Comparison of ENCODE assay signal across 1 cellular context in genomic region chr14:22510527-22511110, GRCh38.
TF ChIP-seq lines count a peak whose summit lies in the region.

No MANE protein-coding gene starts in this region.

TF ChIP-seq in GM12878, 131 proteins besides CTCF, POLR2A, EP300 and RAD21 (continued from another document and continues in another):
- no peak for TF ChIP-seq NKRF (conservative IDR thresholded peaks at IDR 0.05)
- TF ChIP-seq ZNF217 (IDR thresholded peaks at IDR 0.05) = no peak
- no peak for TF ChIP-seq KLF5 (IDR thresholded peaks at IDR 0.05; ENCODE audit: partially characterized antibody)
- TF ChIP-seq MEF2A (IDR thresholded peaks at IDR 0.05; ENCODE audit: insufficient read depth, low read depth, low read length) = no peak
- TF ChIP-seq CREB1 (IDR thresholded peaks at IDR 0.05; ENCODE audit: low read depth) = no peak
- peak; percentile 44 for TF ChIP-seq POLR2AphosphoS5 (IDR thresholded peaks at IDR 0.05; ENCODE audit: low read length)
- no peak for TF ChIP-seq TBL1XR1 (IDR thresholded peaks at IDR 0.05; ENCODE audit: low read depth, low read length)
- peak; percentile 76; the same call in 1 of the 2 replicates for TF ChIP-seq ZNF592 (IDR thresholded peaks at IDR 0.05)
- no peak for TF ChIP-seq PAX5 (IDR thresholded peaks at IDR 0.05; ENCODE audit: borderline replicate concordance, low read depth, low read length)
- no peak for TF ChIP-seq SMC3 (IDR thresholded peaks at IDR 0.05; ENCODE audit: borderline replicate concordance, low read length)
- TF ChIP-seq MTA2 (IDR thresholded peaks at IDR 0.05; ENCODE audit: low read depth) = no peak
- no peak; the same call in 1 of the 2 replicates for TF ChIP-seq NFIC (IDR thresholded peaks at IDR 0.05; ENCODE audit: low read depth, low read length)
- no peak for TF ChIP-seq KDM1A (IDR thresholded peaks at IDR 0.05; ENCODE audit: borderline replicate concordance)
- no peak for TF ChIP-seq IRF4 (IDR thresholded peaks at IDR 0.05; ENCODE audit: low read depth, low read length)
- TF ChIP-seq MEF2B (IDR thresholded peaks at IDR 0.05; ENCODE audit: partially characterized antibody, poor library complexity, severe bottlenecking) = no peak
- TF ChIP-seq PRDM15 (CRISPR knock-in tag; IDR thresholded peaks at IDR 0.05) = peak; percentile 62; the same call in 1 of the 2 replicates
- TF ChIP-seq ATF7 (IDR thresholded peaks at IDR 0.05; ENCODE audit: low read depth) = no peak
- TF ChIP-seq RCOR1 (conservative IDR thresholded peaks at IDR 0.05; ENCODE audit: low read depth, low read length) = no peak
- no peak for TF ChIP-seq CHD4 (IDR thresholded peaks at IDR 0.05)
- TF ChIP-seq MLLT1 (IDR thresholded peaks at IDR 0.05) = peak; percentile 92
- TF ChIP-seq E2F4 (IDR thresholded peaks at IDR 0.05; ENCODE audit: low read depth, low read length) = no peak
- TF ChIP-seq CHD1 (IDR thresholded peaks at IDR 0.05; ENCODE audit: low read depth, low read length) = 0 out of 2 replicates have a peak, but pooled peaks have one; percentile 50
- TF ChIP-seq REST (IDR thresholded peaks at IDR 0.05; ENCODE audit: low read depth, low read length) = no peak
- TF ChIP-seq BMI1 (IDR thresholded peaks at IDR 0.05; ENCODE audit: borderline replicate concordance) = no peak
- TF ChIP-seq STAT1 (conservative IDR thresholded peaks at IDR 0.05) = no peak
- 0 out of 2 replicates have a peak, but pooled peaks have one; percentile 19 for TF ChIP-seq ZBTB11 (CRISPR knock-in tag; IDR thresholded peaks at IDR 0.05)
- TF ChIP-seq IRF3 (IDR thresholded peaks at IDR 0.05) = no peak
- TF ChIP-seq RBBP5 (conservative IDR thresholded peaks at IDR 0.05) = no peak
- TF ChIP-seq ATF3 (IDR thresholded peaks at IDR 0.05; ENCODE audit: borderline replicate concordance, extremely low read depth, low read depth, low read length) = no peak
- TF ChIP-seq SRF (IDR thresholded peaks at IDR 0.05; ENCODE audit: low read depth in 2 of 2, low read length in 2 of 2) = no peak
- TF ChIP-seq RB1 (IDR thresholded peaks at IDR 0.05; ENCODE audit: borderline replicate concordance) = peak; percentile 43; the same call in 1 of the 2 replicates
- TF ChIP-seq NR2C2 (IDR thresholded peaks at IDR 0.05; ENCODE audit: borderline replicate concordance, control insufficient read depth, insufficient read length, low read depth) = no peak
- no peak for TF ChIP-seq BCL11A (IDR thresholded peaks at IDR 0.05; ENCODE audit: low read depth, low read length)
- no peak for TF ChIP-seq SMARCA5 (IDR thresholded peaks at IDR 0.05)
- TF ChIP-seq YY1 (IDR thresholded peaks at IDR 0.05; ENCODE audit: low read depth, low read length) = peak; percentile 56; the same call in 1 of the 2 replicates
- no peak for TF ChIP-seq TCF7 (IDR thresholded peaks at IDR 0.05; ENCODE audit: borderline replicate concordance)
- TF ChIP-seq SIX5 (IDR thresholded peaks at IDR 0.05; ENCODE audit: low read depth, low read length, severe bottlenecking) = no peak
- no peak for TF ChIP-seq ZNF274 (IDR thresholded peaks at IDR 0.05; ENCODE audit: insufficient read depth, insufficient read length)
